In the genomic region with DNA sequence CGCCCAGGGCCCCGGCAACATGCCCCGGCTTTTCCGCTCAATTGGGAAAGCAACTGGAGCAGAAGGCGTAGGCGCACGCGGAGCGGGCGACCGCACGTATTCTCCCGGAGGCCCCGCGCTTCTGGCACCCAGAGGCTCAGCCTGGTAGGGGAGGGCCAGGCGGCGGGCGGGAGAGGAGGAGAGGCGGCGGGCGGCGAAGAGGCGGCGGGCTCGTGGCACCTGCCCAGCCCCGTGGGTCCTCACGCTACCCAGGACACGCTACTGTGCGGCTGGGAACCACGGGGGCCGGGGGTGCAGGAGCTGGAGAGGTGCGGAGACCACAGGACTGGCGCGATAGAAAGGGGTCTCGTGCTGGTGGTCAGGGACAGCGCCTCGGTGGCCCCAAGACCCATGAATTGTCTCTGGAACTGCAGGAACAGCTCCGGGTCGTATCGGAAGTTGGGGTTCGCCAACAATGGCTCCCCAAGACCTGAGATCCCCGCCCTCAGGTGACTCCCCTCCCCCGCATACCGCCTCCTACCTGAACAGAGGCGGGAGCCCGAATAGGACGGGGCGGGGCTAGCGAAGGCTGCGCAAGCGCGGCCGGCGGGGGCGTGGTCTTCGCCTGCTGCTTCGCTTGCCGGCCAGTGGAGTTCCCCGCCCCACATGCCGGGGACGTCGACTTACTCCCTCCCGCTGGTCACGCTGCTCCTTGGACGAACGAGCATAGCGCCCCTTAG, we compare ENCODE assay signal across 8 cellular contexts. TPM values are rescaled to one million over a fixed set of nuclear protein-coding genes. Genes with fewer than 3 reads are reported as not detected.
DNase-seq lines count a peak whose midpoint lies in the region; ATAC-seq and TF ChIP-seq lines count a peak whose summit lies in the region.

A gene (minus strand): TSS at position 549 of the 719 bp plus-strand sequence.

- DNase-seq in GM12865 (ENCODE audit: low read depth) (peak; percentile 99), NCI-H1417 (lab: John Stamatoyannopoulos, UW) (peak; percentile 97 to 99 (median 99)), SW 1271 (lab: John Stamatoyannopoulos, UW) (peak; percentile 88 to 93), Right ventricle myocardium inferior (ENCODE audit: missing footprints) (peak; percentile 99), ovary (peak; percentile 96 to 98 (median 98)), thyroid gland (peak; percentile 99)
- DNase-seq in activated naive CD8-positive, alpha-beta T cell treated with anti-CD3 and anti-CD28 coated beads, Interleukin-2, amount 50 U/mL, for 16 hours (ENCODE audit: low read depth, low spot score) = peak; percentile 91

- peaks cover 2% of the 10 kb centered on the region for H3K4me1 ChIP-seq in ovary (ENCODE audit: insufficient read depth)
- peaks cover 6 to 10% of the 10 kb centered on the region in 2 donors for H3K4me1 ChIP-seq in thyroid gland

- no peaks in the 10 kb centered on the region for H3K36me3 ChIP-seq in ovary
- no peaks in the 10 kb centered on the region for H3K36me3 ChIP-seq in thyroid gland

- TF ChIP-seq POLR2A in ovary (IDR thresholded peaks at IDR 0.05) (no peak), thyroid gland (IDR thresholded peaks at IDR 0.05) (peak in 1 of 2 donors; percentile 67)

- peak within 1 kb of the TSS; percentile 99 for H3K4me3 ChIP-seq in GM12865 (ENCODE audit: low read depth, low read length)
- peak within 1 kb of the TSS; percentile 53 for H3K4me3 ChIP-seq in ovary
- peak within 1 kb of the TSS; percentile 28 to 73 (median 50) for H3K4me3 ChIP-seq in thyroid gland (replicated peaks in 1 of 3)

- TF ChIP-seq CTCF in GM12865 (IDR thresholded peaks at IDR 0.05; ENCODE audit: insufficient read depth, low read depth, low read length, missing control alignments) (peak; percentile 93), ovary (IDR thresholded peaks at IDR 0.05) (peak; percentile 78 to 94 (median 92)), thyroid gland (IDR thresholded peaks at IDR 0.05) (peak in 3 of 6 experiments; percentile 56 to 97 (median 81))

- intact Hi-C loops in Right ventricle myocardium inferior (cut with DNase I) (loop anchor here (2.0 kb wide), 1 partner anchor 72 kb away; no protein-coding TSS in a partner anchor), ovary (cut with DNase I) (loop anchor here in 1 of 4 donors (10.0 kb wide), 1 partner anchor 164 kb away; no protein-coding TSS in a partner anchor), thyroid gland (cut with DNase I) (no loop called here)

- no peaks in the 10 kb centered on the region for H3K9me3 ChIP-seq in ovary
- no peaks in the 10 kb centered on the region for H3K9me3 ChIP-seq in thyroid gland

- peak within 1 kb of the TSS; percentile 18 to 68 for H3K27ac ChIP-seq in ovary
- peak within 1 kb of the TSS; percentile 14 to 64 (median 51) for H3K27ac ChIP-seq in thyroid gland

- no peaks in the 10 kb centered on the region for H3K27me3 ChIP-seq in ovary
- no peaks in the 10 kb centered on the region for H3K27me3 ChIP-seq in thyroid gland

- no peak for TF ChIP-seq EP300 in ovary (IDR thresholded peaks at IDR 0.05)

- peak; percentile 89 for ATAC-seq in HG02759 (IDR thresholded peaks at IDR 0.05; ENCODE audit: unreplicated experiment)
- peak; percentile 98 for ATAC-seq in Right ventricle myocardium inferior

- WGBS in ovary, 3 donors = 0% methylated on average over 54 to 67 of the region's 67 CpGs
- WGBS in thyroid gland, 2 donors = 1 to 2% methylated on average over 26 to 39 of the region's 67 CpGs

RNA-seq across cellular contexts. Expression of the gene that starts here (rescaled TPM):
- total RNA-seq in Right ventricle myocardium inferior = 7.2 TPM
- total RNA-seq in ovary = 10 to 100 TPM; 11.2 to 38.1 (median 14.8) TPM
- 10 to 100 TPM; 10.5 to 11.9 TPM for polyA plus RNA-seq in ovary
- 10 to 100 TPM; 12.4 to 30.2 (median 16.5) TPM for total RNA-seq in thyroid gland

Comparison
In these comparisons a context has a peak if more than half of its experiments do, and no peak if none do; other contexts are left out.
1. Peak in every context shown above with its lines: DNase-seq, ATAC-seq, H3K4me3 ChIP-seq and H3K27ac ChIP-seq.